In genomic region chr1:42908046-42908445, GRCh38 we compare ENCODE assay signal across 8 cellular contexts.
"Had no signal": no experiment of that assay in that cellular context is flagged by ENCODE, and none has a peak within 500 bp of the region (broad histone marks: within the 10 kb centered on the region; RNA-seq: fewer than 3 reads in every experiment).

No MANE protein-coding gene starts in this region.

- H2AFZ ChIP-seq: GM23338 had no signal

- H3K4me3 ChIP-seq: GM23338 had no signal

- H3K27ac ChIP-seq: HL-60 had no signal

- ATAC-seq: GM23338, HCT116, HepG2 had no signal

- H3K4me2 ChIP-seq: GM23338 had no signal

- FAIRE-seq: H1, H54, HepG2 had no signal

- DNase-seq: H9, HFFc6 had no signal
